In the genomic region with DNA sequence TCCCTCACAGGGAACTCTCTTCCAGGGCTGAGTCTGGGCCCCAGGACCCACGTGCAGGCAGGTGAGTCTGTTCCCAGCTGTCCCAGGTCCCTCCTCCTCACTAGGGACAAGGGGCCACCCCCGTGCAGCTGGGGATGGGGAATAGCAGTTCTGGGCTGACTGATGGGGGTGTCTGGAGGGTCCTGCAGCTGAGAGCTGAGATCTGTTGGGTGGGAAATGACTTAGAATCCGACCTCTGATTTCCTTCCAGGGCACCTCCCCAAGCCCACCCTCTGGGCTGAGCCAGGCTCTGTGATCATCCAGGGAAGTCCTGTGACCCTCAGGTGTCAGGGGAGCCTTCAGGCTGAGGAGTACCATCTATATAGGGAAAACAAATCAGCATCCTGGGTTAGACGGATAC, we compare ENCODE assay signal across 18 cellular contexts. TPM values are rescaled to one million over a fixed set of nuclear protein-coding genes. Genes with fewer than 3 reads are reported as not detected.
DNase-seq lines count a peak whose midpoint lies in the region; ATAC-seq and TF ChIP-seq lines count a peak whose summit lies in the region.
"Had no signal": no experiment of that assay in that cellular context is flagged by ENCODE, and none has a peak within 500 bp of the region (broad histone marks: within the 10 kb centered on the region; RNA-seq: fewer than 3 reads in every experiment).

No MANE protein-coding gene starts in this region.

- H3K9me3 ChIP-seq in left ventricle myocardium inferior (replicated peaks) (peaks cover 11% of the 10 kb centered on the region), heart left ventricle (peaks cover 0 to 4% (median 0%) of the 10 kb centered on the region in 12 donors), spleen (no peaks in the 10 kb centered on the region)

- ATAC-seq in heart left ventricle (no peak), left lobe of liver (no peak)

- H3K4me1 ChIP-seq in left ventricle myocardium inferior, result no peaks in the 10 kb centered on the region
- peaks cover 0 to 12% (median 0%) of the 10 kb centered on the region in 12 donors for H3K4me1 ChIP-seq in heart left ventricle
- peaks cover 0 to 58% (median 20%) of the 10 kb centered on the region in 6 donors for H3K4me1 ChIP-seq in spleen
- H3K4me1 ChIP-seq: BE2C had no signal

- H3K27ac ChIP-seq in left ventricle myocardium inferior (replicated peaks), result no peak overlapping the region
- no peak overlapping the region for H3K27ac ChIP-seq in heart left ventricle
- peak overlapping the region in 7 of 8 donors; percentile 70 to 95 (median 75) for H3K27ac ChIP-seq in spleen
- H3K27ac ChIP-seq: 22Rv1 had no signal

- H3K36me3 Mint-ChIP-seq in activated CD4-positive, alpha-beta T cell treated with anti-CD3 and anti-CD28 coated beads, Interleukin-2, amount 10 ng/mL, durations not matched to agents 7 days and 5 days (ENCODE audit: low read depth), result no peaks in the 10 kb centered on the region
- H3K36me3 Mint-ChIP-seq: CD8-positive, alpha-beta memory T cell had no signal

- POLR2A ChIA-PET in activated CD4-positive, alpha-beta T cell treated with anti-CD3 and anti-CD28 coated beads, Interleukin-2, amount 10 ng/mL, durations not matched to agents 7 days and 5 days (lab: Charles Lee), result no interaction called here

- CTCF ChIA-PET in activated CD4-positive, alpha-beta T cell treated with anti-CD3 and anti-CD28 coated beads, Interleukin-2, amount 10 ng/mL, durations not matched to agents 7 days and 5 days (lab: Charles Lee), result no interaction called here

- peaks cover 22% of the 10 kb centered on the region for H3K27me3 Mint-ChIP-seq in activated CD4-positive, alpha-beta T cell treated with anti-CD3 and anti-CD28 coated beads, Interleukin-2, amount 10 ng/mL, durations not matched to agents 7 days and 5 days

- peaks cover 6% of the 10 kb centered on the region for H3K4me1 Mint-ChIP-seq in activated CD4-positive, alpha-beta T cell treated with anti-CD3 and anti-CD28 coated beads, Interleukin-2, amount 10 ng/mL, durations not matched to agents 7 days and 5 days

- H3K4me3 Mint-ChIP-seq in activated CD4-positive, alpha-beta T cell treated with anti-CD3 and anti-CD28 coated beads, Interleukin-2, amount 10 ng/mL, durations not matched to agents 7 days and 5 days, result no peak overlapping the region

- TF ChIP-seq CTCF in left ventricle myocardium inferior (IDR thresholded peaks at IDR 0.05; ENCODE audit: borderline replicate concordance) (no peak), heart left ventricle (IDR thresholded peaks at IDR 0.05) (no peak), spleen (IDR thresholded peaks at IDR 0.05 in 8 of 11, conservative IDR thresholded peaks at IDR 0.05 in 3 of 11) (no peak)

- H3K9me3 Mint-ChIP-seq in activated CD4-positive, alpha-beta T cell treated with anti-CD3 and anti-CD28 coated beads, Interleukin-2, amount 10 ng/mL, durations not matched to agents 7 days and 5 days, result no peaks in the 10 kb centered on the region

- WGBS in heart left ventricle, 4 donors, result 34 to 43% (median 38%) methylated on average over 4 of the region's 4 CpGs
- 29 to 46% (median 37%) methylated on average over 4 of the region's 4 CpGs for WGBS in spleen, 5 donors

- intact Hi-C loops in left ventricle myocardium inferior (cut with micrococcal nuclease), result no loop called here
- intact Hi-C loops in heart left ventricle (cut with DNase I), result no loop called here
- intact Hi-C loops in spleen (cut with DNase I; ENCODE audit: low total_unique reads), result no loop called here
- intact Hi-C loops in head of caudate nucleus (cut with DNase I), result no loop called here

- TF ChIP-seq POLR2A in heart left ventricle (IDR thresholded peaks at IDR 0.05) (no peak), spleen (IDR thresholded peaks at IDR 0.05) (no peak)

- DNase-seq in left ventricle myocardium inferior (no peak), heart left ventricle (no peak), left lobe of liver (ENCODE audit: low spot score) (peak; percentile 41), spleen (no peak), head of caudate nucleus (no peak)
- DNase-seq in stimulated activated naive CD4-positive, alpha-beta T cell (lab: John Stamatoyannopoulos, UW), result no peak
- DNase-seq in activated CD8-positive, alpha-beta memory T cell treated with anti-CD3 and anti-CD28 coated beads, Interleukin-2, amount 50 U/mL, for 4 hours, result no peak
- no peak for DNase-seq in activated CD4-positive, alpha-beta T cell treated with anti-CD3 and anti-CD28 coated beads, Interleukin-2, amount 10 ng/mL, durations not matched to agents 7 days and 5 days
- DNase-seq: BE2C; CD8-positive, alpha-beta memory T cell; DMS79 treated with DMSO at 0.1 percent for 48 hours; HCEC 1CT; NCI-H146; NCI-H524 treated with DMSO at 0.1 percent for 48 hours; SHP77 had no signal

- peaks cover 70% of the 10 kb centered on the region for H3K27me3 ChIP-seq in left ventricle myocardium inferior (ENCODE audit: low read depth)
- peaks cover 0 to 13% (median 4%) of the 10 kb centered on the region in 9 donors for H3K27me3 ChIP-seq in heart left ventricle
- peaks cover 0 to 37% (median 0%) of the 10 kb centered on the region in 7 donors for H3K27me3 ChIP-seq in spleen (replicated peaks in 1 of 7)
- H3K27me3 ChIP-seq: BE2C had no signal

- H3K36me3 ChIP-seq in left ventricle myocardium inferior (no peaks in the 10 kb centered on the region), heart left ventricle (no peaks in the 10 kb centered on the region), spleen (peaks cover 0 to 26% (median 0%) of the 10 kb centered on the region in 6 donors)
- H3K36me3 ChIP-seq: BE2C had no signal

- H3K27ac Mint-ChIP-seq in activated CD4-positive, alpha-beta T cell treated with anti-CD3 and anti-CD28 coated beads, Interleukin-2, amount 10 ng/mL, durations not matched to agents 7 days and 5 days, result no peak overlapping the region

- H3K4me3 ChIP-seq in left ventricle myocardium inferior (peak overlapping the region; percentile 32), heart left ventricle (peak overlapping the region in 3 of 12 donors; percentile 9 to 31 (median 15)), spleen (peak overlapping the region in 5 of 8 donors; percentile 0 to 62 (median 38))
- H3K4me3 ChIP-seq: K562 had no signal

RNA-seq across cellular contexts. Expression of a gene that starts 0.5 kb away (rescaled TPM):
- total RNA-seq in left ventricle myocardium inferior (1.6 TPM), heart left ventricle (1 to 10 TPM in 4 of 9 donors, under 1 TPM in 5; 0.31 to 8.9 (median 0.94) TPM), left lobe of liver (1.6 TPM), spleen (10 to 100 TPM; 39.2 to 77.8 (median 54.0) TPM)
- polyA plus RNA-seq in heart left ventricle (under 1 TPM; 0.42 to 0.71 TPM), spleen (10 to 100 TPM in 2 of 3 donors, 1 to 10 TPM in 1; 7.2 to 28.2 (median 12.6) TPM)
- total RNA-seq in activated CD4-positive, alpha-beta T cell treated with anti-CD3 and anti-CD28 coated beads, Interleukin-2, amount 10 ng/mL, durations not matched to agents 7 days and 5 days, result not detected
- total RNA-seq: CD8-positive, alpha-beta memory T cell had no signal
- polyA plus RNA-seq: AG04450; CD8-positive, alpha-beta memory T cell had no signal

RNA-seq across cellular contexts. Expression of a gene that starts 19.4 kb away (rescaled TPM):
- total RNA-seq in left ventricle myocardium inferior, result 0.22 TPM
- 1 to 10 TPM in 2 of 9 donors, under 1 TPM in 7; 0.16 to 7.0 (median 0.52) TPM for total RNA-seq in heart left ventricle
- under 1 TPM; 0.11 to 0.28 TPM for polyA plus RNA-seq in heart left ventricle
- total RNA-seq in left lobe of liver, result 0.60 TPM
- 10 to 100 TPM; 34.4 to 65.0 (median 37.2) TPM for total RNA-seq in spleen
- 10 to 100 TPM in 1 of 3 donors, 1 to 10 TPM in 2; 3.4 to 17.2 (median 8.0) TPM for polyA plus RNA-seq in spleen
- total RNA-seq in activated CD4-positive, alpha-beta T cell treated with anti-CD3 and anti-CD28 coated beads, Interleukin-2, amount 10 ng/mL, durations not matched to agents 7 days and 5 days, result not detected
- total RNA-seq: CD8-positive, alpha-beta memory T cell; K562 had no signal
- polyA plus RNA-seq: AG04450; CD8-positive, alpha-beta memory T cell; K562 had no signal

RNA-seq across cellular contexts. Expression of a gene that starts 56.2 kb away (rescaled TPM):
- total RNA-seq in left ventricle myocardium inferior, result 1.5 TPM
- 10 to 100 TPM in 2 of 9 donors, 1 to 10 TPM in 4, under 1 TPM in 3; 0.16 to 35.6 (median 1.5) TPM for total RNA-seq in heart left ventricle
- polyA plus RNA-seq in heart left ventricle, result 1 to 10 TPM in 1 of 2 donors, under 1 TPM in 1; 0.65 to 1.0 TPM
- 2.6 TPM for total RNA-seq in left lobe of liver
- total RNA-seq in spleen, result 100 to 1,000 TPM in 6 of 7 donors, 10 to 100 TPM in 1; 66.2 to 249 (median 166) TPM
- 10 to 100 TPM; 23.5 to 56.4 (median 43.0) TPM for polyA plus RNA-seq in spleen
- not detected for total RNA-seq in activated CD4-positive, alpha-beta T cell treated with anti-CD3 and anti-CD28 coated beads, Interleukin-2, amount 10 ng/mL, durations not matched to agents 7 days and 5 days
- total RNA-seq: K562 had no signal
- polyA plus RNA-seq: AG04450, K562 had no signal

Comparison
In these comparisons a context has a peak if more than half of its experiments do, and no peak if none do; other contexts are left out.
1. H3K27ac ChIP-seq: peak in spleen (7 of 8); none in left ventricle myocardium inferior (single experiment) and heart left ventricle (0 of 12).
2. RNA of a gene that starts 0.5 kb away (total RNA-seq): 39.2 to 77.8 TPM in spleen; 1.6 TPM in left ventricle myocardium inferior (single experiment), 1.6 TPM in left lobe of liver (single experiment), 0.31 to 8.9 TPM in heart left ventricle and not detected in activated CD4-positive, alpha-beta T cell treated with anti-CD3 and anti-CD28 coated beads, Interleukin-2, amount 10 ng/mL, durations not matched to agents 7 days and 5 days; every median in the first group is over 4 times any median in the second.
3. RNA of a gene that starts 19.4 kb away (total RNA-seq): 34.4 to 65.0 TPM in spleen; 0.60 TPM in left lobe of liver (single experiment), 0.16 to 7.0 TPM in heart left ventricle, 0.22 TPM in left ventricle myocardium inferior (single experiment) and not detected in activated CD4-positive, alpha-beta T cell treated with anti-CD3 and anti-CD28 coated beads, Interleukin-2, amount 10 ng/mL, durations not matched to agents 7 days and 5 days; every median in the first group is over 4 times any median in the second.